In genomic region chr19:46860125-46860845, GRCh38 we compare ENCODE assay signal across 8 cellular contexts. TPM values are rescaled to one million over a fixed set of nuclear protein-coding genes. Genes with fewer than 3 reads are reported as not detected.
DNase-seq lines count a peak whose midpoint lies in the region; ATAC-seq and TF ChIP-seq lines count a peak whose summit lies in the region.

No MANE protein-coding gene starts in this region.

- peak; percentile 73 for ATAC-seq in HG03439 (IDR thresholded peaks at IDR 0.05; ENCODE audit: unreplicated experiment)

- H3K4me1 Mint-ChIP-seq in chondrocyte (ENCODE audit: low read depth): peaks cover 15% of the 10 kb centered on the region

- peak overlapping the region; percentile 96 for H3K27ac Mint-ChIP-seq in chondrocyte (ENCODE audit: unreplicated experiment)

- peak overlapping the region; percentile 76 for H3K4me3 Mint-ChIP-seq in chondrocyte (ENCODE audit: unreplicated experiment)

- H3K9me3 Mint-ChIP-seq in chondrocyte (ENCODE audit: low read depth): no peaks in the 10 kb centered on the region

- no peaks in the 10 kb centered on the region for H3K27me3 Mint-ChIP-seq in chondrocyte (ENCODE audit: low read depth)

- no peak for TF ChIP-seq CTCF in chondrocyte (IDR thresholded peaks at IDR 0.05)

- no peaks in the 10 kb centered on the region for H3K36me3 Mint-ChIP-seq in chondrocyte (ENCODE audit: low read depth)

- DNase-seq in AG20443 (ENCODE audit: low spot score): peak; percentile 93
- DNase-seq in GM19238 (ENCODE audit: insufficient read length, low spot score): peak; percentile 88
- peak; percentile 99 for DNase-seq in NCI-H510A (lab: John Stamatoyannopoulos, UW)
- peak; percentile 90 to 95 for DNase-seq in activated CD4-positive, alpha-beta T cell treated with anti-CD3 and anti-CD28 coated beads for 24 hours (ENCODE audit: low read depth in 2 of 2)
- DNase-seq in chondrocyte (ENCODE audit: low spot score): peak; percentile 99
- peak; percentile 98 for DNase-seq in kidney tubule cell (ENCODE audit: low spot score)
- DNase-seq in stimulated activated CD4-positive, alpha-beta T cell treated with anti-CD3 and anti-CD28 coated beads, Interleukin-1b, Interleukin-23, amount 100 ng/mL, for 24 hours (ENCODE audit: low read depth in 4 of 4, low spot score in 1 of 4): peak; percentile 81 to 98 (median 90)

RNA-seq across cellular contexts. Expression of gene ARHGAP35, which starts 0.5 kb away (rescaled TPM):
- 60.1 to 70.9 TPM (median 70.2 TPM) in 3 replicates for total RNA-seq in chondrocyte

RNA-seq across cellular contexts. Expression of gene AP2S1, which starts 9.6 kb away (rescaled TPM):
- 168 to 189 TPM (median 173 TPM) in 3 replicates for total RNA-seq in chondrocyte

Comparison
In these comparisons a context has a peak if more than half of its experiments do, and no peak if none do; other contexts are left out.
1. Peak in every context shown above with its lines: DNase-seq and ATAC-seq.